In genomic region chr6:44704240-44705150, GRCh38 we compare ENCODE assay signal across 10 cellular contexts.
DNase-seq lines count a peak whose midpoint lies in the region; ATAC-seq and TF ChIP-seq lines count a peak whose summit lies in the region.
"Had no signal": no experiment of that assay in that cellular context is flagged by ENCODE, and none has a peak within 500 bp of the region (broad histone marks: within the 10 kb centered on the region; RNA-seq: fewer than 3 reads in every experiment).

No MANE protein-coding gene starts in this region.

- CTCF ChIA-PET in activated CD8-positive, alpha-beta T cell treated with anti-CD3 and anti-CD28 coated beads for 36 hours (lab: Charles Lee), result no interaction called here

- no peak for TF ChIP-seq POLR2A in uterus (IDR thresholded peaks at IDR 0.05)

- peaks cover 3% of the 10 kb centered on the region for H3K36me3 Mint-ChIP-seq in activated CD8-positive, alpha-beta T cell treated with anti-CD3 and anti-CD28 coated beads for 36 hours (ENCODE audit: low read depth)

- H3K9me3 ChIP-seq in uterus, result no peaks in the 10 kb centered on the region
- H3K9me3 ChIP-seq: thoracic aorta had no signal

- intact Hi-C loops in activated CD8-positive, alpha-beta T cell treated with anti-CD3 and anti-CD28 coated beads for 36 hours (cut with micrococcal nuclease), result no loop called here
- intact Hi-C loops in uterus (cut with DNase I; ENCODE audit: low total_unique reads), result no loop called here

- no peak overlapping the region for H3K4me3 Mint-ChIP-seq in activated CD8-positive, alpha-beta T cell treated with anti-CD3 and anti-CD28 coated beads for 36 hours

- DNase-seq in activated CD8-positive, alpha-beta T cell treated with anti-CD3 and anti-CD28 coated beads for 36 hours, result peak; percentile 65
- peak in 2 of 3 donors; percentile 7 to 18 for DNase-seq in stimulated activated CD4-positive, alpha-beta T cell treated with anti-CD3 and anti-CD28 coated beads, TNF-alpha, amount 100 ng/mL, for 48 hours (ENCODE audit: low read depth in 3 of 3)
- DNase-seq in uterus (no peak), NOMO-1 treated with DMSO at 0.1 percent for 48 hours (lab: John Stamatoyannopoulos, UW; ENCODE audit: unreplicated experiment) (no peak), superior temporal gyrus (ENCODE audit: extremely low spot score) (no peak)
- DNase-seq: caudate nucleus, NCI-H69 had no signal

- no peaks in the 10 kb centered on the region for H3K4me1 ChIP-seq in uterus

- H3K9me3 Mint-ChIP-seq in activated CD8-positive, alpha-beta T cell treated with anti-CD3 and anti-CD28 coated beads for 36 hours, result peaks cover 7% of the 10 kb centered on the region

- H3K4me1 Mint-ChIP-seq in activated CD8-positive, alpha-beta T cell treated with anti-CD3 and anti-CD28 coated beads for 36 hours (ENCODE audit: low read depth), result peaks cover 31% of the 10 kb centered on the region

- TF ChIP-seq CTCF in activated CD8-positive, alpha-beta T cell treated with anti-CD3 and anti-CD28 coated beads for 36 hours (IDR thresholded peaks at IDR 0.05), result no peak
- TF ChIP-seq CTCF in uterus (IDR thresholded peaks at IDR 0.05), result no peak

- no peaks in the 10 kb centered on the region for H3K27me3 ChIP-seq in uterus

- H3K4me3 ChIP-seq in uterus, result no peak overlapping the region
- H3K4me3 ChIP-seq: thoracic aorta had no signal

- peak overlapping the region; percentile 82 for H3K27ac Mint-ChIP-seq in activated CD8-positive, alpha-beta T cell treated with anti-CD3 and anti-CD28 coated beads for 36 hours

- POLR2A ChIA-PET in activated CD8-positive, alpha-beta T cell treated with anti-CD3 and anti-CD28 coated beads for 36 hours (lab: Charles Lee), result no interaction called here

- no peaks in the 10 kb centered on the region for H3K36me3 ChIP-seq in uterus
- H3K36me3 ChIP-seq: thoracic aorta had no signal

- ATAC-seq in GM19351 (IDR thresholded peaks at IDR 0.05; ENCODE audit: unreplicated experiment) (peak; percentile 64), HG02973 (IDR thresholded peaks at IDR 0.05; ENCODE audit: unreplicated experiment) (peak; percentile 43)
- ATAC-seq in activated CD8-positive, alpha-beta T cell treated with anti-CD3 and anti-CD28 coated beads for 36 hours, result peak; percentile 86

- no peaks in the 10 kb centered on the region for H3K27me3 Mint-ChIP-seq in activated CD8-positive, alpha-beta T cell treated with anti-CD3 and anti-CD28 coated beads for 36 hours

- no peak overlapping the region for H3K27ac ChIP-seq in uterus
- H3K27ac ChIP-seq: thoracic aorta had no signal

Comparison
In these comparisons a context has a peak if more than half of its experiments do, and no peak if none do; other contexts are left out.
1. DNase-seq: peak in activated CD8-positive, alpha-beta T cell treated with anti-CD3 and anti-CD28 coated beads for 36 hours (single experiment) and stimulated activated CD4-positive, alpha-beta T cell treated with anti-CD3 and anti-CD28 coated beads, TNF-alpha, amount 100 ng/mL, for 48 hours (2 of 3); none in uterus (0 of 2), NOMO-1 treated with DMSO at 0.1 percent for 48 hours (single experiment) and superior temporal gyrus (single experiment).
2. Peak in every context shown above with its lines, with median percentiles within 50 percentile points of each other: ATAC-seq.